In genomic region chr2:235552671-235553070, GRCh38 we compare ENCODE assay signal across 15 cellular contexts. TPM values are rescaled to one million over a fixed set of nuclear protein-coding genes. Genes with fewer than 3 reads are reported as not detected.
DNase-seq lines count a peak whose midpoint lies in the region; ATAC-seq and TF ChIP-seq lines count a peak whose summit lies in the region.
"Had no signal": no experiment of that assay in that cellular context is flagged by ENCODE, and none has a peak within 500 bp of the region (broad histone marks: within the 10 kb centered on the region; RNA-seq: fewer than 3 reads in every experiment).

No MANE protein-coding gene starts in this region.

- peak overlapping the region; percentile 87 for H3K27ac Mint-ChIP-seq in WTC11
- peak overlapping the region; percentile 53 for H3K27ac Mint-ChIP-seq in nephron progenitor cell
- H3K27ac Mint-ChIP-seq: CD4-positive, CD25-positive, alpha-beta regulatory T cell had no signal

- H3K4me2 ChIP-seq in BLaER1 (peak overlapping the region; percentile 52), KMS-11 (peak overlapping the region; percentile 77)
- H3K4me2 ChIP-seq: GM23338, SK-N-SH had no signal

- H3K9me3 ChIP-seq in BLaER1 (no peaks in the 10 kb centered on the region), body of pancreas (no peaks in the 10 kb centered on the region)
- H3K9me3 ChIP-seq: BE2C, Peyer's patch, SK-N-SH had no signal

- H3K27me3 Mint-ChIP-seq in WTC11 (ENCODE audit: low read depth) = no peaks in the 10 kb centered on the region
- H3K27me3 Mint-ChIP-seq in nephron progenitor cell (ENCODE audit: low read depth, poor library complexity) = no peaks in the 10 kb centered on the region

- no peak overlapping the region for H2AFZ ChIP-seq in KMS-11 (ENCODE audit: low read depth)
- H2AFZ ChIP-seq: GM23338 had no signal

- H3K4me1 Mint-ChIP-seq in WTC11 (peaks cover 52% of the 10 kb centered on the region), nephron progenitor cell (peaks cover 59% of the 10 kb centered on the region)
- H3K4me1 Mint-ChIP-seq: CD4-positive, CD25-positive, alpha-beta regulatory T cell had no signal

- CTCF ChIA-PET in WTC11 (lab: Charles Lee) = interaction anchor here (1.3 to 2.5 kb wide), 9 partner anchors 9 to 213 kb away, joined by 3 to 23 read pairs (median 8); no protein-coding TSS in a partner anchor
- CTCF ChIA-PET in HEK293T (lab: Yijun Ruan, JAX) = interaction anchor here (1.5 kb wide), 1 partner anchor 9 kb away, joined by 4 read pairs; no protein-coding TSS in a partner anchor

- no peak for ATAC-seq in WTC11
- ATAC-seq in body of pancreas = no peak

- H3K9ac ChIP-seq in BLaER1 (no peak overlapping the region), KMS-11 (no peak overlapping the region)
- H3K9ac ChIP-seq: SK-N-SH had no signal

- H3K4me3 Mint-ChIP-seq in WTC11 (no peak overlapping the region), nephron progenitor cell (no peak overlapping the region)
- H3K4me3 Mint-ChIP-seq: CD4-positive, CD25-positive, alpha-beta regulatory T cell; GM23338 had no signal

- TF ChIP-seq CTCF in KMS-11 (conservative IDR thresholded peaks at IDR 0.05; ENCODE audit: low read depth, low read length) (no peak), WTC11 (IDR thresholded peaks at IDR 0.05) (no peak), nephron progenitor cell (IDR thresholded peaks at IDR 0.05) (no peak), body of pancreas (IDR thresholded peaks at IDR 0.05) (no peak)

- H3K4me1 ChIP-seq in BLaER1 (peaks cover 74% of the 10 kb centered on the region), KMS-11 (ENCODE audit: low read depth, poor library complexity, severe bottlenecking) (peaks cover 50% of the 10 kb centered on the region), body of pancreas (peaks cover 55% of the 10 kb centered on the region)
- H3K4me1 ChIP-seq: BE2C had no signal

- peaks cover 85% of the 10 kb centered on the region for H3K79me2 ChIP-seq in KMS-11 (ENCODE audit: insufficient read depth, low read depth)

- H3K27ac ChIP-seq in BLaER1 (no peak overlapping the region), KMS-11 (peak overlapping the region; percentile 46), body of pancreas (no peak overlapping the region)
- H3K27ac ChIP-seq: HL-60, Peyer's patch had no signal

- no peak for TF ChIP-seq POLR2A in body of pancreas (IDR thresholded peaks at IDR 0.05)

- intact Hi-C loops in body of pancreas (cut with DNase I) = no loop called here

- no peaks in the 10 kb centered on the region for H3K9me3 Mint-ChIP-seq in WTC11
- H3K9me3 Mint-ChIP-seq in nephron progenitor cell = no peaks in the 10 kb centered on the region
- H3K9me3 Mint-ChIP-seq: CD4-positive, CD25-positive, alpha-beta regulatory T cell; GM23338 had no signal

- DNase-seq in WTC11 (ENCODE audit: low spot score) = no peak
- no peak for DNase-seq in nephron progenitor cell
- no peak for DNase-seq in NCI-H2107 (lab: John Stamatoyannopoulos, UW)
- DNase-seq in body of pancreas = no peak
- DNase-seq in NCI-H2196 treated with DMSO at 0.1 percent for 48 hours (lab: John Stamatoyannopoulos, UW; ENCODE audit: unreplicated experiment) = no peak
- DNase-seq in HEK293T (ENCODE audit: extremely low spot score) = no peak
- DNase-seq: CD4-positive, CD25-positive, alpha-beta regulatory T cell had no signal

- H3K4me3 ChIP-seq in BLaER1 (no peak overlapping the region), KMS-11 (IDR thresholded peaks at IDR 0.05; ENCODE audit: insufficient read depth, low read depth, low read length) (no peak overlapping the region), body of pancreas (no peak overlapping the region)
- H3K4me3 ChIP-seq: GM23338, Peyer's patch had no signal

- 88 to 93% methylated on average over 3 of the region's 3 CpGs for WGBS in body of pancreas, 2 donors

- H3K36me3 Mint-ChIP-seq in WTC11 (no peaks in the 10 kb centered on the region), nephron progenitor cell (ENCODE audit: low read depth) (peaks cover 7% of the 10 kb centered on the region)
- H3K36me3 Mint-ChIP-seq: CD4-positive, CD25-positive, alpha-beta regulatory T cell had no signal

- H4K20me1 ChIP-seq in BLaER1 = peaks cover 100% of the 10 kb centered on the region
- 0 out of 2 replicates have a peak, but pooled peaks cover 14% of the 10 kb centered on the region for H4K20me1 ChIP-seq in KMS-11 (ENCODE audit: insufficient read depth)

- H3K27me3 ChIP-seq in BLaER1 (no peaks in the 10 kb centered on the region), KMS-11 (ENCODE audit: insufficient read depth, low read depth) (no peaks in the 10 kb centered on the region), body of pancreas (no peaks in the 10 kb centered on the region)
- H3K27me3 ChIP-seq: BE2C, Peyer's patch had no signal

- H3K36me3 ChIP-seq in BLaER1 (no peaks in the 10 kb centered on the region), KMS-11 (ENCODE audit: insufficient read depth) (no peaks in the 10 kb centered on the region), body of pancreas (replicated peaks in 1 of 2; ENCODE audit: insufficient read depth in 1 of 2, low read depth in 2 of 2) (no peaks in the 10 kb centered on the region)
- H3K36me3 ChIP-seq: BE2C, Peyer's patch had no signal

- POLR2A ChIA-PET in WTC11 (lab: Charles Lee) = interaction anchor here (1.0 to 1.5 kb wide), 2 partner anchors 9 to 11 kb away, joined by 3 read pairs; no protein-coding TSS in a partner anchor
- POLR2A ChIA-PET in HEK293T (lab: Yijun Ruan, JAX) = no interaction called here

TF ChIP-seq in WTC11, 78 proteins besides CTCF, POLR2A, EP300 and RAD21 (continues in another document):
- TF ChIP-seq FOXK1 (CRISPR knock-in tag; IDR thresholded peaks at IDR 0.05) (no peak), ZNF219 (CRISPR knock-in tag; IDR thresholded peaks at IDR 0.05; ENCODE audit: borderline replicate concordance) (no peak), ZNF512 (CRISPR knock-in tag; IDR thresholded peaks at IDR 0.05; ENCODE audit: borderline replicate concordance) (no peak)

TF ChIP-seq in HEK293T, 16 proteins besides CTCF, POLR2A, EP300 and RAD21:
- no peak for TF ChIP-seq ARNT (IDR thresholded peaks at IDR 0.05)
- TF ChIP-seq HDGF (IDR thresholded peaks at IDR 0.05; ENCODE audit: borderline replicate concordance) = no peak
- no peak for TF ChIP-seq BHLHE40 (IDR thresholded peaks at IDR 0.05; ENCODE audit: borderline replicate concordance)
- no peak for TF ChIP-seq SP1 (IDR thresholded peaks at IDR 0.05)
- TF ChIP-seq FOXK2 (IDR thresholded peaks at IDR 0.05) = no peak
- TF ChIP-seq TARDBP (IDR thresholded peaks at IDR 0.05) = no peak
- TF ChIP-seq L3MBTL2 (conservative IDR thresholded peaks at IDR 0.05) = no peak
- no peak for TF ChIP-seq LEF1 (IDR thresholded peaks at IDR 0.05; ENCODE audit: borderline replicate concordance)
- TF ChIP-seq PKNOX1 (IDR thresholded peaks at IDR 0.05) = no peak
- TF ChIP-seq ZNF384 (IDR thresholded peaks at IDR 0.05) = no peak
- TF ChIP-seq ELF4 (IDR thresholded peaks at IDR 0.05) = no peak
- TF ChIP-seq FOXM1 (IDR thresholded peaks at IDR 0.05; ENCODE audit: borderline replicate concordance) = no peak
TF ChIP-seq in HEK293T: peak in this region for 0.

RNA-seq across cellular contexts. Expression of gene AGAP1, which starts 58.8 kb away (rescaled TPM):
- total RNA-seq in WTC11 (2021) = 46.2 to 49.3 TPM (median 49.1 TPM) in 3 replicates
- 10 to 100 TPM; 21.3 to 32.6 TPM for total RNA-seq in body of pancreas
- total RNA-seq: OCI-LY7 had no signal
